ENCODE assay signal across 8 cellular contexts in genomic region chr3:141368925-141369794, GRCh38. TPM values are rescaled to one million over a fixed set of nuclear protein-coding genes. Genes with fewer than 3 reads are reported as not detected.
DNase-seq lines count a peak whose midpoint lies in the region; ATAC-seq and TF ChIP-seq lines count a peak whose summit lies in the region.

No MANE protein-coding gene starts in this region.

- H3K36me3 Mint-ChIP-seq in nephron progenitor cell (ENCODE audit: low read depth): peaks cover 23% of the 10 kb centered on the region

- H3K4me3 ChIP-seq in ACC112 (ENCODE audit: low read depth, low read length) (peak overlapping the region; percentile 82), MM.1S (ENCODE audit: low read length) (no peak overlapping the region), colonic mucosa (peak overlapping the region; percentile 8)

- H3K27ac ChIP-seq in ACC112 (ENCODE audit: low read depth, low read length) (peak overlapping the region; percentile 100), MM.1S (ENCODE audit: low read length) (peak overlapping the region; percentile 56; the same call in 1 of the 2 replicates), colonic mucosa (peak overlapping the region; percentile 83)

- peaks cover 41% of the 10 kb centered on the region for H3F3A ChIP-seq in MM.1S (ENCODE audit: insufficient read depth, low read length)

- H3K27me3 Mint-ChIP-seq in nephron progenitor cell (ENCODE audit: low read depth, poor library complexity): no peaks in the 10 kb centered on the region

- peak overlapping the region; percentile 62 for H3K4me3 Mint-ChIP-seq in nephron progenitor cell

- peak overlapping the region; percentile 100 for H3K27ac Mint-ChIP-seq in nephron progenitor cell

- H3K27me3 ChIP-seq in ACC112 (ENCODE audit: insufficient read depth, low read length): no peaks in the 10 kb centered on the region
- no peaks in the 10 kb centered on the region for H3K27me3 ChIP-seq in MM.1S (replicated peaks; ENCODE audit: insufficient read depth, low read length)
- no peaks in the 10 kb centered on the region for H3K27me3 ChIP-seq in colonic mucosa

- H3K9me2 ChIP-seq in MM.1S (replicated peaks; ENCODE audit: insufficient read depth, low read length): no peaks in the 10 kb centered on the region

- H3K79me2 ChIP-seq in ACC112 (ENCODE audit: control insufficient read depth, insufficient read depth, low read length, unreplicated experiment): peaks cover 47% of the 10 kb centered on the region
- H3K79me2 ChIP-seq in MM.1S (ENCODE audit: low read length): peaks cover 38% of the 10 kb centered on the region

- DNase-seq in MM.1S (peak; percentile 5), colonic mucosa (no peak), nephron progenitor cell (no peak), activated T-cell treated with anti-CD3 and anti-CD28 coated beads for 4 hours (no peak)

- TF ChIP-seq CTCF in MM.1S (IDR thresholded peaks at IDR 0.05; ENCODE audit: low read length) (no peak), colonic mucosa (IDR thresholded peaks at IDR 0.05) (no peak), nephron progenitor cell (IDR thresholded peaks at IDR 0.05) (no peak)

- H3K4me1 ChIP-seq in ACC112 (ENCODE audit: control insufficient read depth, insufficient read depth, low read length, unreplicated experiment) (peaks cover 81% of the 10 kb centered on the region), MM.1S (ENCODE audit: low read length) (peaks cover 61% of the 10 kb centered on the region), colonic mucosa (peaks cover 21% of the 10 kb centered on the region)

- intact Hi-C loops in colonic mucosa (cut with DNase I): no loop called here

- no peaks in the 10 kb centered on the region for H3K9me3 Mint-ChIP-seq in nephron progenitor cell

- H4K20me1 ChIP-seq in MM.1S (ENCODE audit: insufficient read depth, low read length): no peaks in the 10 kb centered on the region

- H3K36me3 ChIP-seq in ACC112 (ENCODE audit: insufficient read depth, low read length) (peaks cover 25% of the 10 kb centered on the region), MM.1S (replicated peaks; ENCODE audit: insufficient read depth, low read length) (no peaks in the 10 kb centered on the region), colonic mucosa (no peaks in the 10 kb centered on the region)

- H3K4me1 Mint-ChIP-seq in nephron progenitor cell: peaks cover 49% of the 10 kb centered on the region

- no peak for ATAC-seq in GM21447 (IDR thresholded peaks at IDR 0.05; ENCODE audit: unreplicated experiment)
- ATAC-seq in HG03175 (IDR thresholded peaks at IDR 0.05; ENCODE audit: unreplicated experiment): no peak
- ATAC-seq in HG03108 (IDR thresholded peaks at IDR 0.05; ENCODE audit: unreplicated experiment): no peak

- H3K4me2 ChIP-seq in MM.1S (ENCODE audit: low read depth, low read length): peak overlapping the region; percentile 19

- no peaks in the 10 kb centered on the region for H3K9me3 ChIP-seq in MM.1S (replicated peaks; ENCODE audit: insufficient read depth, low read length)
- no peaks in the 10 kb centered on the region for H3K9me3 ChIP-seq in colonic mucosa

- no peak overlapping the region; the same call in 1 of the 2 replicates for H3K9ac ChIP-seq in MM.1S (ENCODE audit: low read length)
- H3K9ac ChIP-seq in colonic mucosa (ENCODE audit: low read depth in 2 of 2, low read length in 2 of 2): peak overlapping the region in 1 of 2 donors; percentile 82

- H2AFZ ChIP-seq in ACC112 (ENCODE audit: low read length, unreplicated experiment): no peak overlapping the region
- H2AFZ ChIP-seq in MM.1S (ENCODE audit: low read length): no peak overlapping the region

RNA-seq across cellular contexts. Expression of gene ZBTB38, which starts 0.9 kb away (rescaled TPM):
- total RNA-seq in colonic mucosa: 100 to 1,000 TPM in 1 of 2 donors, 10 to 100 TPM in 1; 95.5 to 112 TPM
